16 cellular contexts compared by ENCODE assay signal in genomic region chr11:66628061-66628603, GRCh38. TPM values are rescaled to one million over a fixed set of nuclear protein-coding genes. Genes with fewer than 3 reads are reported as not detected.
A peak's percentile ranks its signal among the peaks of the same experiment; 100 is the strongest.
DNase-seq lines count a peak whose midpoint lies in the region; ATAC-seq and TF ChIP-seq lines count a peak whose summit lies in the region.
"Had no signal": no experiment of that assay in that cellular context is flagged by ENCODE, and none has a peak within 500 bp of the region (broad histone marks: within the 10 kb centered on the region; RNA-seq: fewer than 3 reads in every experiment).

No MANE protein-coding gene starts in this region.

- no peak for TF ChIP-seq CTCF in neural crest cell (conservative IDR thresholded peaks at IDR 0.05)

- H3K27ac Mint-ChIP-seq in activated CD8-positive, alpha-beta memory T cell treated with anti-CD3 and anti-CD28 coated beads, Interleukin-2, amount 10 ng/mL, durations not matched to agents 7 days and 5 days: peak overlapping the region; percentile 16
- H3K27ac Mint-ChIP-seq in activated naive CD8-positive, alpha-beta T cell: peak overlapping the region; percentile 35
- H3K27ac Mint-ChIP-seq in neural crest cell (ENCODE audit: unreplicated experiment): no peak overlapping the region
- H3K27ac Mint-ChIP-seq in activated naive CD4-positive, alpha-beta T cell treated with anti-CD3 and anti-CD28 coated beads, Interleukin-2, amount 10 ng/mL, durations not matched to agents 7 days and 5 days: no peak overlapping the region
- H3K27ac Mint-ChIP-seq: activated T-helper 1 cell treated with anti-CD3 and anti-CD28 coated beads, Interleukin-12 subunit alpha, Interleukin-12 subunit beta, Interleukin-2, Interleukin-4 antibody, amounts not matched to agents 30 ng/mL and 10 ng/mL and 1 ng/mL, durations not matched to agents 14 hours and 24 hours and 36 hours had no signal

- peaks cover 21% of the 10 kb centered on the region for H3K4me1 Mint-ChIP-seq in activated CD8-positive, alpha-beta memory T cell treated with anti-CD3 and anti-CD28 coated beads, Interleukin-2, amount 10 ng/mL, durations not matched to agents 7 days and 5 days
- H3K4me1 Mint-ChIP-seq in activated naive CD8-positive, alpha-beta T cell (ENCODE audit: low read depth): peaks cover 56% of the 10 kb centered on the region
- H3K4me1 Mint-ChIP-seq in neural crest cell: peaks cover 3% of the 10 kb centered on the region
- H3K4me1 Mint-ChIP-seq in activated naive CD4-positive, alpha-beta T cell treated with anti-CD3 and anti-CD28 coated beads, Interleukin-2, amount 10 ng/mL, durations not matched to agents 7 days and 5 days: peaks cover 27% of the 10 kb centered on the region
- H3K4me1 Mint-ChIP-seq: mesothelial cell of epicardium had no signal

- H3K27me3 Mint-ChIP-seq in activated CD8-positive, alpha-beta memory T cell treated with anti-CD3 and anti-CD28 coated beads, Interleukin-2, amount 10 ng/mL, durations not matched to agents 7 days and 5 days: no peaks in the 10 kb centered on the region
- H3K27me3 Mint-ChIP-seq in activated naive CD8-positive, alpha-beta T cell: no peaks in the 10 kb centered on the region
- H3K27me3 Mint-ChIP-seq in neural crest cell (ENCODE audit: low read depth): no peaks in the 10 kb centered on the region
- H3K27me3 Mint-ChIP-seq in activated naive CD4-positive, alpha-beta T cell treated with anti-CD3 and anti-CD28 coated beads, Interleukin-2, amount 10 ng/mL, durations not matched to agents 7 days and 5 days: no peaks in the 10 kb centered on the region

- CTCF ChIA-PET in activated CD8-positive, alpha-beta memory T cell treated with anti-CD3 and anti-CD28 coated beads, Interleukin-2, amount 10 ng/mL, durations not matched to agents 7 days and 5 days (lab: Charles Lee): interaction anchor here (1.4 to 1.9 kb wide), 2 partner anchors 10 to 12 kb away, joined by 4 to 10 read pairs; partner anchors contain the start of genes RBM14 and RBM4
- CTCF ChIA-PET in activated naive CD4-positive, alpha-beta T cell treated with anti-CD3 and anti-CD28 coated beads, Interleukin-2, amount 10 ng/mL, durations not matched to agents 7 days and 5 days (lab: Charles Lee): interaction anchor here (0.9 to 1.7 kb wide), 2 partner anchors 10 kb away, joined by 5 to 6 read pairs; partner anchors contain the start of gene RBM4

- ATAC-seq in activated CD8-positive, alpha-beta memory T cell treated with anti-CD3 and anti-CD28 coated beads, Interleukin-2, amount 10 ng/mL, durations not matched to agents 7 days and 5 days: no peak
- ATAC-seq: esophagus mucosa, gastroesophageal sphincter had no signal

- no peak overlapping the region for H3K4me3 Mint-ChIP-seq in activated CD8-positive, alpha-beta memory T cell treated with anti-CD3 and anti-CD28 coated beads, Interleukin-2, amount 10 ng/mL, durations not matched to agents 7 days and 5 days
- no peak overlapping the region for H3K4me3 Mint-ChIP-seq in activated naive CD8-positive, alpha-beta T cell
- H3K4me3 Mint-ChIP-seq in neural crest cell: peak overlapping the region; percentile 13
- H3K4me3 Mint-ChIP-seq in activated naive CD4-positive, alpha-beta T cell treated with anti-CD3 and anti-CD28 coated beads, Interleukin-2, amount 10 ng/mL, durations not matched to agents 7 days and 5 days: no peak overlapping the region
- H3K4me3 Mint-ChIP-seq: activated T-helper 1 cell treated with anti-CD3 and anti-CD28 coated beads, Interleukin-12 subunit alpha, Interleukin-12 subunit beta, Interleukin-2, Interleukin-4 antibody, amounts not matched to agents 30 ng/mL and 10 ng/mL and 1 ng/mL, durations not matched to agents 14 hours and 24 hours and 36 hours; mesothelial cell of epicardium had no signal

- no peak for DNase-seq in activated CD8-positive, alpha-beta memory T cell treated with anti-CD3 and anti-CD28 coated beads, Interleukin-2, amount 10 ng/mL, durations not matched to agents 7 days and 5 days
- DNase-seq in activated CD8-positive, alpha-beta memory T cell treated with anti-CD3 and anti-CD28 coated beads, Interleukin-2, amount 50 U/mL, for 48 hours: no peak
- DNase-seq in neural crest cell (ENCODE audit: low read depth, low spot score) (no peak), SW 1271 (lab: John Stamatoyannopoulos, UW) (no peak)
- DNase-seq in activated naive CD4-positive, alpha-beta T cell treated with anti-CD3 and anti-CD28 coated beads, Interleukin-2, amount 10 ng/mL, durations not matched to agents 7 days and 5 days: no peak
- DNase-seq: activated CD4-positive, alpha-beta T cell treated with anti-CD3 and anti-CD28 coated beads, Interleukin-2, amount 50 U/mL, for 48 hours; DMS153; dorsolateral prefrontal cortex; GF-D8; NCI-H1930; NCI-H446 had no signal

- H3K36me3 Mint-ChIP-seq in activated CD8-positive, alpha-beta memory T cell treated with anti-CD3 and anti-CD28 coated beads, Interleukin-2, amount 10 ng/mL, durations not matched to agents 7 days and 5 days: peaks cover 72% of the 10 kb centered on the region
- peaks cover 6% of the 10 kb centered on the region for H3K36me3 Mint-ChIP-seq in activated naive CD8-positive, alpha-beta T cell
- H3K36me3 Mint-ChIP-seq in neural crest cell (ENCODE audit: low read depth): peaks cover 32% of the 10 kb centered on the region
- H3K36me3 Mint-ChIP-seq in activated naive CD4-positive, alpha-beta T cell treated with anti-CD3 and anti-CD28 coated beads, Interleukin-2, amount 10 ng/mL, durations not matched to agents 7 days and 5 days: peaks cover 76% of the 10 kb centered on the region

- no peaks in the 10 kb centered on the region for H3K9me3 Mint-ChIP-seq in activated CD8-positive, alpha-beta memory T cell treated with anti-CD3 and anti-CD28 coated beads, Interleukin-2, amount 10 ng/mL, durations not matched to agents 7 days and 5 days (ENCODE audit: low read depth)
- no peaks in the 10 kb centered on the region for H3K9me3 Mint-ChIP-seq in activated naive CD8-positive, alpha-beta T cell (ENCODE audit: low read depth)
- H3K9me3 Mint-ChIP-seq in neural crest cell: no peaks in the 10 kb centered on the region
- H3K9me3 Mint-ChIP-seq in activated naive CD4-positive, alpha-beta T cell treated with anti-CD3 and anti-CD28 coated beads, Interleukin-2, amount 10 ng/mL, durations not matched to agents 7 days and 5 days: no peaks in the 10 kb centered on the region
- H3K9me3 Mint-ChIP-seq: activated T-helper 1 cell treated with anti-CD3 and anti-CD28 coated beads, Interleukin-12 subunit alpha, Interleukin-12 subunit beta, Interleukin-2, Interleukin-4 antibody, amounts not matched to agents 30 ng/mL and 10 ng/mL and 1 ng/mL, durations not matched to agents 14 hours and 24 hours and 36 hours; mesothelial cell of epicardium had no signal

RNA-seq across cellular contexts. Expression of gene RBM4, which starts 10.4 kb away (rescaled TPM):
- 100 to 1,000 TPM; 111 to 119 TPM for total RNA-seq in activated CD8-positive, alpha-beta memory T cell treated with anti-CD3 and anti-CD28 coated beads, Interleukin-2, amount 10 ng/mL, durations not matched to agents 7 days and 5 days
- total RNA-seq in neural crest cell: 268 and 269 TPM in 2 replicates

RNA-seq across cellular contexts. Expression of gene RBM14, which starts 11.7 kb away (rescaled TPM):
- total RNA-seq in activated CD8-positive, alpha-beta memory T cell treated with anti-CD3 and anti-CD28 coated beads, Interleukin-2, amount 10 ng/mL, durations not matched to agents 7 days and 5 days: 100 to 1,000 TPM; 152 to 176 TPM
- total RNA-seq in neural crest cell: 157 and 160 TPM in 2 replicates

RNA-seq across cellular contexts. Expression of gene CCS, which starts 35.1 kb away (rescaled TPM):
- 10 to 100 TPM; 30.1 to 38.0 TPM for total RNA-seq in activated CD8-positive, alpha-beta memory T cell treated with anti-CD3 and anti-CD28 coated beads, Interleukin-2, amount 10 ng/mL, durations not matched to agents 7 days and 5 days
- 47.2 and 49.8 TPM in 2 replicates for total RNA-seq in neural crest cell

RNA-seq across cellular contexts. Expression of gene CCDC87, which starts 35.3 kb away (rescaled TPM):
- under 1 TPM in 1 of 2 experiments, not detected in 1; 0.12 TPM for total RNA-seq in activated CD8-positive, alpha-beta memory T cell treated with anti-CD3 and anti-CD28 coated beads, Interleukin-2, amount 10 ng/mL, durations not matched to agents 7 days and 5 days
- total RNA-seq in neural crest cell: 0.93 and 1.1 TPM in 2 replicates

RNA-seq across cellular contexts. Expression of gene RBM4B, which starts 49.6 kb away (rescaled TPM):
- 10 to 100 TPM; 14.7 to 20.9 TPM for total RNA-seq in activated CD8-positive, alpha-beta memory T cell treated with anti-CD3 and anti-CD28 coated beads, Interleukin-2, amount 10 ng/mL, durations not matched to agents 7 days and 5 days
- 57.0 and 61.9 TPM in 2 replicates for total RNA-seq in neural crest cell

Comparison
In these comparisons a context has a peak if more than half of its experiments do, and no peak if none do; other contexts are left out.
1. H3K27ac Mint-ChIP-seq: peak in activated CD8-positive, alpha-beta memory T cell treated with anti-CD3 and anti-CD28 coated beads, Interleukin-2, amount 10 ng/mL, durations not matched to agents 7 days and 5 days (single experiment) and activated naive CD8-positive, alpha-beta T cell (single experiment); none in neural crest cell (single experiment) and activated naive CD4-positive, alpha-beta T cell treated with anti-CD3 and anti-CD28 coated beads, Interleukin-2, amount 10 ng/mL, durations not matched to agents 7 days and 5 days (single experiment).